In genomic region chr3:10115326-10116137, GRCh38 we compare ENCODE assay signal across 8 cellular contexts. TPM values are rescaled to one million over a fixed set of nuclear protein-coding genes. Genes with fewer than 3 reads are reported as not detected.
A peak's percentile ranks its signal among the peaks of the same experiment; 100 is the strongest.
DNase-seq lines count a peak whose midpoint lies in the region; ATAC-seq, FAIRE-seq and TF ChIP-seq lines count a peak whose summit lies in the region.

BRK1 (plus strand) TSS chr3:10115675; CDS start chr3:10115702, 27 bp downstream.

- H3K18ac ChIP-seq in H1 (ENCODE audit: extremely low read depth, low read length) = peak within 1 kb of the TSS; percentile 99

- H3K36me3 Mint-ChIP-seq in memory B cell = peaks cover 3% of the 10 kb centered on the region

- ATAC-seq in GM21360 (IDR thresholded peaks at IDR 0.05; ENCODE audit: unreplicated experiment) = peak; percentile 94
- ATAC-seq in memory B cell (ENCODE audit: low read depth) = peak; percentile 93

- H3K4me1 Mint-ChIP-seq in memory B cell = peaks cover 15% of the 10 kb centered on the region

- no peak for TF ChIP-seq CTCF in H1 (IDR thresholded peaks at IDR 0.05; ENCODE audit: control extremely low read depth in 1 of 3, insufficient read depth in 1 of 3, low read depth in 1 of 3, low read length in 3 of 3)

- H2BK120ac ChIP-seq in H1 (replicated peaks; ENCODE audit: low read depth, low read length) = no peak within 1 kb of the TSS

- no peak for TF ChIP-seq EP300 in H1 (IDR thresholded peaks at IDR 0.05; ENCODE audit: borderline replicate concordance in 1 of 2, low read depth in 2 of 2, low read length in 2 of 2)

- H3K27me3 ChIP-seq in H1 (replicated peaks in 1 of 4; ENCODE audit: control insufficient read depth in 3 of 4, extremely low read depth in 1 of 4, insufficient read depth in 3 of 4, low read length in 3 of 4) = no peaks in the 10 kb centered on the region

- H2BK5ac ChIP-seq in H1 (ENCODE audit: low read depth, low read length) = peak within 1 kb of the TSS; percentile 85

- peak; percentile 42 to 83 for TF ChIP-seq POLR2A in H1 (IDR thresholded peaks at IDR 0.05; ENCODE audit: control extremely low read depth in 1 of 2, low read depth in 2 of 2, low read length in 2 of 2)

- peak within 1 kb of the TSS; percentile 86 for H2AFZ ChIP-seq in H1 (ENCODE audit: low read length)

- H3K79me1 ChIP-seq in H1 (ENCODE audit: low read depth, low read length) = peaks cover 12% of the 10 kb centered on the region

- peaks cover 9% of the 10 kb centered on the region for H3K23me2 ChIP-seq in H1 (ENCODE audit: low read depth, low read length)

- H3K27me3 Mint-ChIP-seq in memory B cell = no peaks in the 10 kb centered on the region

- H3K14ac ChIP-seq in H1 (ENCODE audit: insufficient read length) = no peak within 1 kb of the TSS

- peak within 1 kb of the TSS; percentile 99 for H4K5ac ChIP-seq in H1 (ENCODE audit: insufficient read length, low read depth, low read length)

- peak within 1 kb of the TSS; percentile 96 for H4K91ac ChIP-seq in H1 (replicated peaks; ENCODE audit: insufficient read length, low read length)

- H2BK15ac ChIP-seq in H1 (ENCODE audit: low read length) = no peak within 1 kb of the TSS

- H3K4me3 Mint-ChIP-seq in memory B cell = peak within 1 kb of the TSS; percentile 99

- peak within 1 kb of the TSS; percentile 85 to 99 (median 96) for H3K4me3 ChIP-seq in H1 (ENCODE audit: extremely low read depth in 1 of 4, insufficient read depth in 2 of 4, low read depth in 3 of 4, low read length in 4 of 4)

- H3K9ac ChIP-seq in H1 (replicated peaks in 1 of 4; ENCODE audit: extremely low read depth in 1 of 4, low read depth in 3 of 4, low read length in 3 of 4) = peak within 1 kb of the TSS; percentile 72 to 92 (median 76)

- peak within 1 kb of the TSS; percentile 50; the same call in 1 of the 2 replicates for H2BK12ac ChIP-seq in H1 (ENCODE audit: low read depth, low read length)

- H3K23ac ChIP-seq in H1 (ENCODE audit: insufficient read length) = no peak within 1 kb of the TSS

- POLR2A ChIA-PET in H1 (lab: Charles Lee; ENCODE audit: partially characterized antibody) = interaction anchor here (0.9 to 1.4 kb wide), 3 partner anchors 10 to 99 kb away, joined by 3 read pairs; partner anchors contain the start of gene VHL

- peaks cover 13 to 39% of the 10 kb centered on the region in 2 experiments for H3K79me2 ChIP-seq in H1 (ENCODE audit: control insufficient read depth in 1 of 2, insufficient read depth in 2 of 2, low read length in 2 of 2)

- peaks cover 0 to 5% (median 2%) of the 10 kb centered on the region in 4 experiments; a peak in 2 of 8 replicates for H3K36me3 ChIP-seq in H1 (ENCODE audit: control insufficient read depth in 2 of 4, insufficient read depth in 4 of 4, low read length in 3 of 4)

- peaks cover 0 to 3% of the 10 kb centered on the region in 2 experiments for H4K20me1 ChIP-seq in H1 (replicated peaks in 1 of 2; ENCODE audit: control insufficient read depth in 1 of 2, insufficient read depth in 2 of 2, low read length in 2 of 2)

- CTCF ChIA-PET in H1 (lab: Charles Lee; ENCODE audit: partially characterized antibody) = interaction anchor here (0.7 to 1.5 kb wide), 5 partner anchors 13 to 148 kb away, joined by 3 to 4 read pairs (median 4); no protein-coding TSS in a partner anchor

- FAIRE-seq in H1 (lab: Jason Lieb, UNC) = peak; percentile 36

- peak within 1 kb of the TSS; percentile 58 for H3K27ac ChIP-seq in H1 (ENCODE audit: low read depth, low read length)

- H3K4ac ChIP-seq in H1 (replicated peaks; ENCODE audit: insufficient read length, low read depth, low read length) = peak within 1 kb of the TSS; percentile 89

- H3K9me3 Mint-ChIP-seq in memory B cell = no peaks in the 10 kb centered on the region

- no peak within 1 kb of the TSS for H2BK20ac ChIP-seq in H1 (ENCODE audit: low read length)

- H3K9me3 ChIP-seq in H1 (ENCODE audit: insufficient read depth in 2 of 2, low read depth in 1 of 2, low read length in 1 of 2) = no peaks in the 10 kb centered on the region

- H2AK5ac ChIP-seq in H1 (ENCODE audit: low read depth, low read length) = peak within 1 kb of the TSS; percentile 79; the same call in 1 of the 2 replicates

- DNase-seq in COLO668 (lab: John Stamatoyannopoulos, UW; ENCODE audit: unreplicated experiment) (peak; percentile 93), HT1080 (ENCODE audit: low read depth) (peak; percentile 92), NOMO-1 treated with DMSO at 0.1 percent for 48 hours (lab: John Stamatoyannopoulos, UW; ENCODE audit: unreplicated experiment) (peak; percentile 97), H1 (ENCODE audit: low read depth in 1 of 2, low spot score in 2 of 2) (peak; percentile 75 to 85), memory B cell (ENCODE audit: low spot score in 2 of 2) (peak; percentile 77 to 83)
- DNase-seq in activated CD8-positive, alpha-beta memory T cell treated with anti-CD3 and anti-CD28 coated beads for 4 hours (ENCODE audit: low read depth in 2 of 2) = peak; percentile 88 to 93
- peak; percentile 90 for DNase-seq in stimulated activated CD8-positive, alpha-beta memory T cell treated with anti-CD3 and anti-CD28 coated beads, Interleukin-12 subunit alpha, Interleukin-12 subunit beta, amount 100 ng/mL, for 24 hours (ENCODE audit: extremely low read depth)

- H3K27ac Mint-ChIP-seq in memory B cell = peak within 1 kb of the TSS; percentile 92

- no peak for TF ChIP-seq RAD21 in H1 (IDR thresholded peaks at IDR 0.05 in 1 of 2, conservative IDR thresholded peaks at IDR 0.05 in 1 of 2; ENCODE audit: low read depth in 2 of 2, low read length in 2 of 2)

- 3% methylated on average over 53 of the region's 54 CpGs; no CpG with 5 or more reads in 1 of the 2 experiments for WGBS in H1 (ENCODE audit: extremely low coverage in 1 of 2, insufficient coverage in 1 of 2, insufficient read length in 1 of 2, insufficient replicate concordance in 2 of 2, low coverage in 1 of 2, low lambda C conversion rate in 2 of 2, missing lambda C conversion rate in 1 of 2), 2 experiments

- peak within 1 kb of the TSS; percentile 94 for H4K8ac ChIP-seq in H1 (ENCODE audit: extremely low read depth, insufficient read depth, low read length)

- peaks cover 0 to 3% (median 0%) of the 10 kb centered on the region in 4 experiments; a peak in 2 of 7 replicates for H3K4me1 ChIP-seq in H1 (replicated peaks in 1 of 4; ENCODE audit: control insufficient read depth in 3 of 4, insufficient read depth in 4 of 4, low read length in 3 of 4)

- H3K4me2 ChIP-seq in H1 (ENCODE audit: insufficient read depth in 1 of 2, low read depth in 2 of 2, low read length in 2 of 2) = peak within 1 kb of the TSS; percentile 91 to 100

- peak within 1 kb of the TSS; percentile 73 for H3K56ac ChIP-seq in H1 (replicated peaks; ENCODE audit: insufficient read length, low read depth, low read length)

TF ChIP-seq in H1, 55 proteins besides CTCF, POLR2A, EP300 and RAD21 (continues in another document):
- TF ChIP-seq SRF (IDR thresholded peaks at IDR 0.05; ENCODE audit: low read depth, low read length) (no peak), CHD1 (IDR thresholded peaks at IDR 0.05; ENCODE audit: low read depth, low read length) (no peak), KDM5A (IDR thresholded peaks at IDR 0.05; ENCODE audit: low read length) (no peak), KDM4A (IDR thresholded peaks at IDR 0.05; ENCODE audit: low read depth, low read length, severe bottlenecking) (peak; percentile 77), YY1 (IDR thresholded peaks at IDR 0.05; ENCODE audit: low read depth, low read length) (peak; percentile 91), SIN3A (conservative IDR thresholded peaks at IDR 0.05 in 1 of 2, IDR thresholded peaks at IDR 0.05 in 1 of 2; ENCODE audit: low read depth in 1 of 2, low read length in 2 of 2) (peak; percentile 52 to 88; a peak in 2 of 4 replicates), NRF1 (IDR thresholded peaks at IDR 0.05; ENCODE audit: low read depth, low read length) (peak; percentile 91), SAP30 (IDR thresholded peaks at IDR 0.05; ENCODE audit: insufficient read depth, insufficient replicate concordance, low read length) (peak; percentile 88), TBP (IDR thresholded peaks at IDR 0.05; ENCODE audit: low read depth, low read length) (peak; percentile 64; the same call in 1 of the 2 replicates), TAF1 (IDR thresholded peaks at IDR 0.05; ENCODE audit: low read depth, low read length) (peak; percentile 87), CEBPB (IDR thresholded peaks at IDR 0.05; ENCODE audit: low read depth, low read length) (no peak), TAF7 (optimal IDR thresholded peaks at IDR 0.05; ENCODE audit: borderline replicate concordance, low read depth, low read length) (no peak), NANOG (IDR thresholded peaks at IDR 0.05; ENCODE audit: insufficient read depth, low read depth, low read length, poor library complexity, severe bottlenecking) (no peak), PHF8 (conservative IDR thresholded peaks at IDR 0.05; ENCODE audit: low read depth, low read length) (peak; percentile 77), RNF2 (IDR thresholded peaks at IDR 0.05; ENCODE audit: borderline replicate concordance, low read depth, low read length, missing control alignments, poor library complexity, severe bottlenecking) (no peak)
- TF ChIP-seq, protein P1, sequence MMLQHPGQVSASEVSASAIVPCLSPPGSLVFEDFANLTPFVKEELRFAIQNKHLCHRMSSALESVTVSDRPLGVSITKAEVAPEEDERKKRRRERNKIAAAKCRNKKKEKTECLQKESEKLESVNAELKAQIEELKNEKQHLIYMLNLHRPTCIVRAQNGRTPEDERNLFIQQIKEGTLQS (IDR thresholded peaks at IDR 0.05; ENCODE audit: insufficient read depth, low read depth, low read length) = no peak

RNA-seq across cellular contexts. Expression of gene BRK1, which starts in this region (rescaled TPM):
- total RNA-seq in HT1080 (2014; rRNA removed; shearing (Covaris generic)) = 103 and 112 TPM in 2 replicates
- polyA plus RNA-seq in HT1080 (2015; cell fraction: cytosol; rRNA removed) = 142 and 187 TPM in 2 replicates
- polyA plus RNA-seq in HT1080 (2015; cell fraction: nucleus; rRNA removed) = 50.2 and 54.0 TPM in 2 replicates
- total RNA-seq in H1 (2021; fragmentation: NEBNext Ultra II Directional; extraction: Animal tissue kit (Norgen Biotek cat#: 25700)) = 134 and 137 TPM in 2 replicates
- 103 and 164 TPM in 2 replicates for polyA plus RNA-seq in H1 (2011; rRNA removed)
- polyA plus RNA-seq in H1 (2011; cell fraction: cytosol; rRNA removed) = 131 TPM
- polyA plus RNA-seq in H1 (2011; cell fraction: nucleus; rRNA removed) = 41.9 TPM
- 176 to 268 TPM (median 198 TPM) in 4 replicates for polyA plus RNA-seq in H1 (2012, experiment 1 of 2)
- polyA plus RNA-seq in H1 (2012, experiment 2 of 2) = 163 TPM
- 98.7 TPM for polyA plus RNA-seq in H1 (2013, experiment 1 of 2)
- polyA plus RNA-seq in H1 (2013, experiment 2 of 2) = 106 TPM
- 59.7 and 74.2 TPM in 2 replicates for polyA minus RNA-seq in H1 (2011; rRNA and poly(A)+ RNA removed)
- polyA minus RNA-seq in H1 (2011; cell fraction: cytosol; rRNA and poly(A)+ RNA removed) = 42.9 TPM
- polyA minus RNA-seq in H1 (2011; cell fraction: nucleus; rRNA and poly(A)+ RNA removed) = 34.2 TPM

Comparison
In these comparisons a context has a peak if more than half of its experiments do, and no peak if none do; other contexts are left out.
1. Peak in every context shown above with its lines: DNase-seq, ATAC-seq, H3K4me3 ChIP-seq and H3K27ac ChIP-seq.